ENCODE assay signal across 1 cellular context in genomic region chr3:189316296-189317019, GRCh38.
TF ChIP-seq lines count a peak whose summit lies in the region.

No MANE protein-coding gene starts in this region.

TF ChIP-seq in GM23338, 12 proteins besides CTCF, POLR2A, EP300 and RAD21 (continued from another document):
- TF ChIP-seq ZNF462 (CRISPR knock-in tag; IDR thresholded peaks at IDR 0.05) (no peak), EZH2phosphoT487 (IDR thresholded peaks at IDR 0.05; ENCODE audit: unreplicated experiment) (no peak)
